In the genomic region with DNA sequence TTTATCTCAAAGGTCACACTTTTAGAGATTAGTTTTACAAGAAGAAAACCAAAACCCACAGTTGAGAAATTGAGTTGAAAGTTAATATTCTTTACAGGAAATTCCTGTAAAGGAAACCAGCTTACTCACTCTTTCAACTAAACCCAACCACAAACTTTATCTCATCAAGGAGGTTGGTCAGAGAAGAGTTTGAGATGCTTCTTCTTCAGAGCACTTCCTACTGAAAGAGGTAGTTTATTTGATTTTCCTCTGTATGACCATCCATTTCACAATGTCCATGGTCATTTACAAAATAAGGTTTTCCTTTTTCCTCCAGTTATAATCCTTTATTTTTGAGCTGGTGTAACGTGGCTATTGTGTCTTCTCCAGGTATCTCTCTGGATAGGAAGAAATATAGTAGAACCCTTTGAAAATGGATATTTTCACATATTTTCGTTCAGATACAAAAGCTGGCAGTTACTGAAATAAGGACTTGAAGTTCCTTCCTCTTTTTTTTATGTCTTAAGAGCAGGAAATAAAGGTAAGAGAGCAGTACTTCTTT, we compare ENCODE assay signal across 10 cellular contexts. TPM values are rescaled to one million over a fixed set of nuclear protein-coding genes. Genes with fewer than 3 reads are reported as not detected.
DNase-seq lines count a peak whose midpoint lies in the region; ATAC-seq and TF ChIP-seq lines count a peak whose summit lies in the region.
"Had no signal": no experiment of that assay in that cellular context is flagged by ENCODE, and none has a peak within 500 bp of the region (broad histone marks: within the 10 kb centered on the region; RNA-seq: fewer than 3 reads in every experiment).

No MANE protein-coding gene starts in this region.

- H3K27ac ChIP-seq in CD4-positive, CD25-positive, alpha-beta regulatory T cell (ENCODE audit: insufficient read depth, low read length, poor library complexity, severe bottlenecking) = peak overlapping the region; percentile 50
- no peak overlapping the region for H3K27ac ChIP-seq in ascending aorta

- no peaks in the 10 kb centered on the region for H3K36me3 Mint-ChIP-seq in CD4-positive, CD25-positive, alpha-beta regulatory T cell
- H3K36me3 Mint-ChIP-seq in activated naive CD8-positive, alpha-beta T cell treated with anti-CD3 and anti-CD28 coated beads for 36 hours = peaks cover 17% of the 10 kb centered on the region

- H3K9me3 ChIP-seq in CD4-positive, CD25-positive, alpha-beta regulatory T cell (ENCODE audit: control insufficient read depth in 2 of 2, low read length in 2 of 2) = no peaks in the 10 kb centered on the region
- no peaks in the 10 kb centered on the region for H3K9me3 ChIP-seq in ascending aorta

- no peaks in the 10 kb centered on the region for H3K27me3 Mint-ChIP-seq in CD4-positive, CD25-positive, alpha-beta regulatory T cell
- H3K27me3 Mint-ChIP-seq in activated naive CD8-positive, alpha-beta T cell treated with anti-CD3 and anti-CD28 coated beads for 36 hours = no peaks in the 10 kb centered on the region

- DNase-seq in CD4-positive, CD25-positive, alpha-beta regulatory T cell = peak in 2 of 3 donors; percentile 42 to 81
- no peak for DNase-seq in activated naive CD8-positive, alpha-beta T cell treated with anti-CD3 and anti-CD28 coated beads for 36 hours
- DNase-seq in GM19240 (ENCODE audit: insufficient read length, low spot score) (no peak), ascending aorta (ENCODE audit: low spot score in 2 of 2) (no peak), HuH-7 (ENCODE audit: low spot score) (no peak), cortex of kidney (lab: John Stamatoyannopoulos, UW) (no peak)

- H3K27ac Mint-ChIP-seq in CD4-positive, CD25-positive, alpha-beta regulatory T cell = peak overlapping the region in 2 of 3 donors; percentile 45 to 49
- peak overlapping the region; percentile 84 for H3K27ac Mint-ChIP-seq in activated naive CD8-positive, alpha-beta T cell treated with anti-CD3 and anti-CD28 coated beads for 36 hours

- no peaks in the 10 kb centered on the region for H3K27me3 ChIP-seq in CD4-positive, CD25-positive, alpha-beta regulatory T cell (ENCODE audit: control insufficient read depth, insufficient read depth, low read length)
- H3K27me3 ChIP-seq in ascending aorta = no peaks in the 10 kb centered on the region

- H3K36me3 ChIP-seq in CD4-positive, CD25-positive, alpha-beta regulatory T cell (ENCODE audit: control insufficient read depth, insufficient read depth, low read length) = no peaks in the 10 kb centered on the region
- no peaks in the 10 kb centered on the region for H3K36me3 ChIP-seq in ascending aorta

- H3K9me3 Mint-ChIP-seq in CD4-positive, CD25-positive, alpha-beta regulatory T cell = peaks cover 0 to 3% (median 0%) of the 10 kb centered on the region in 7 donors
- H3K9me3 Mint-ChIP-seq in activated naive CD8-positive, alpha-beta T cell treated with anti-CD3 and anti-CD28 coated beads for 36 hours = peaks cover 9% of the 10 kb centered on the region

- ATAC-seq in CD4-positive, CD25-positive, alpha-beta regulatory T cell (ENCODE audit: low read depth in 2 of 2) = peak; percentile 71 to 76
- ATAC-seq in GM19467 (IDR thresholded peaks at IDR 0.05; ENCODE audit: unreplicated experiment) (peak; percentile 92), HG03460 (IDR thresholded peaks at IDR 0.05; ENCODE audit: unreplicated experiment) (peak; percentile 88)

- H3K4me1 ChIP-seq in CD4-positive, CD25-positive, alpha-beta regulatory T cell (ENCODE audit: control insufficient read depth, insufficient read depth, low read length, poor library complexity, severe bottlenecking) = peaks cover 30% of the 10 kb centered on the region
- no peaks in the 10 kb centered on the region for H3K4me1 ChIP-seq in ascending aorta

- intact Hi-C loops in ascending aorta (cut with DNase I) = no loop called here

- peaks cover 20 to 54% (median 41%) of the 10 kb centered on the region in 4 donors for H3K4me1 Mint-ChIP-seq in CD4-positive, CD25-positive, alpha-beta regulatory T cell
- H3K4me1 Mint-ChIP-seq in activated naive CD8-positive, alpha-beta T cell treated with anti-CD3 and anti-CD28 coated beads for 36 hours = peaks cover 52% of the 10 kb centered on the region

- peak overlapping the region in 3 of 4 donors; percentile 1 to 51 (median 37) for H3K4me3 Mint-ChIP-seq in CD4-positive, CD25-positive, alpha-beta regulatory T cell
- H3K4me3 Mint-ChIP-seq in activated naive CD8-positive, alpha-beta T cell treated with anti-CD3 and anti-CD28 coated beads for 36 hours = peak overlapping the region; percentile 63

- peak overlapping the region; percentile 65 for H3K4me3 ChIP-seq in CD4-positive, CD25-positive, alpha-beta regulatory T cell (ENCODE audit: low read depth, low read length)
- H3K4me3 ChIP-seq in ascending aorta = no peak overlapping the region

- no peak for TF ChIP-seq CTCF in ascending aorta (IDR thresholded peaks at IDR 0.05)

RNA-seq across cellular contexts. Expression of gene IL18RAP, which starts 4.5 kb away (rescaled TPM):
- 0.44 TPM for total RNA-seq in CD4-positive, CD25-positive, alpha-beta regulatory T cell
- under 1 TPM in 1 of 4 donors, not detected in 3; 0.41 TPM for polyA plus RNA-seq in CD4-positive, CD25-positive, alpha-beta regulatory T cell
- total RNA-seq in activated naive CD8-positive, alpha-beta T cell treated with anti-CD3 and anti-CD28 coated beads for 36 hours = 1 to 10 TPM; 5.3 to 5.5 TPM
- total RNA-seq in ascending aorta = 0.11 TPM
- total RNA-seq: fibroblast of lung, SK-MEL-5 had no signal
- polyA plus RNA-seq: fibroblast of lung had no signal

RNA-seq across cellular contexts. Expression of gene SLC9A4, which starts 54.5 kb away (rescaled TPM):
- total RNA-seq in CD4-positive, CD25-positive, alpha-beta regulatory T cell = not detected
- polyA plus RNA-seq in CD4-positive, CD25-positive, alpha-beta regulatory T cell = not detected
- total RNA-seq in activated naive CD8-positive, alpha-beta T cell treated with anti-CD3 and anti-CD28 coated beads for 36 hours = not detected
- total RNA-seq in ascending aorta = not detected
- total RNA-seq: fibroblast of lung, SK-MEL-5 had no signal
- polyA plus RNA-seq: fibroblast of lung had no signal

Comparison
In these comparisons a context has a peak if more than half of its experiments do, and no peak if none do; other contexts are left out.
1. DNase-seq: peak in CD4-positive, CD25-positive, alpha-beta regulatory T cell (2 of 3); none in activated naive CD8-positive, alpha-beta T cell treated with anti-CD3 and anti-CD28 coated beads for 36 hours (single experiment), GM19240 (single experiment), ascending aorta (0 of 2), HuH-7 (single experiment) and cortex of kidney (single experiment).
2. Peak in every context shown above with its lines, with median percentiles within 50 percentile points of each other: ATAC-seq.